34 cellular contexts compared by ENCODE assay signal in genomic region chr16:57226701-57227621, GRCh38. TPM values are rescaled to one million over a fixed set of nuclear protein-coding genes. Genes with fewer than 3 reads are reported as not detected.
DNase-seq lines count a peak whose midpoint lies in the region; ATAC-seq, FAIRE-seq and TF ChIP-seq lines count a peak whose summit lies in the region.
"Had no signal": no experiment of that assay in that cellular context is flagged by ENCODE, and none has a peak within 500 bp of the region (broad histone marks: within the 10 kb centered on the region; RNA-seq: fewer than 3 reads in every experiment).

No MANE protein-coding gene starts in this region.

- H3K18ac ChIP-seq in mesendoderm (ENCODE audit: low read length) = no peak overlapping the region

- H3K36me3 Mint-ChIP-seq in activated T-cell treated with anti-CD3 and anti-CD28 coated beads, Interleukin-2, amount 50 U/mL, for 24 hours (ENCODE audit: low read depth) = peaks cover 91% of the 10 kb centered on the region
- H3K36me3 Mint-ChIP-seq in activated T-cell treated with anti-CD3 and anti-CD28 coated beads, Interleukin-2, amount 50 U/mL, for 72 hours (ENCODE audit: insufficient read depth in 2 of 2) = peaks cover 0 to 27% of the 10 kb centered on the region in 2 donors

- H3K36me3 ChIP-seq in K562 (ENCODE audit: control insufficient read depth, insufficient read depth, low read length) (peaks cover 86% of the 10 kb centered on the region), mesendoderm (ENCODE audit: control insufficient read depth, insufficient read depth, low read length) (no peaks in the 10 kb centered on the region)

- no peaks in the 10 kb centered on the region for H3K9me1 ChIP-seq in K562 (ENCODE audit: control insufficient read depth, insufficient read depth, low read length)

- H3K79me2 ChIP-seq in K562 (ENCODE audit: control insufficient read depth, insufficient read depth, low read length) (no peaks in the 10 kb centered on the region), mesendoderm (ENCODE audit: control insufficient read depth, insufficient read depth, low read length) (no peaks in the 10 kb centered on the region)

- no peak overlapping the region for H3K23ac ChIP-seq in mesendoderm (ENCODE audit: low read length)

- no peak overlapping the region for H2BK120ac ChIP-seq in mesendoderm (ENCODE audit: low read depth, low read length)

- H2BK15ac ChIP-seq in mesendoderm (replicated peaks; ENCODE audit: low read depth) = no peak overlapping the region

- no peaks in the 10 kb centered on the region for H3K27me3 Mint-ChIP-seq in activated T-cell treated with anti-CD3 and anti-CD28 coated beads, Interleukin-2, amount 50 U/mL, for 24 hours
- H3K27me3 Mint-ChIP-seq in activated T-cell treated with anti-CD3 and anti-CD28 coated beads, Interleukin-2, amount 50 U/mL, for 72 hours (ENCODE audit: low read depth) = no peaks in the 10 kb centered on the region
- H3K27me3 Mint-ChIP-seq: activated CD4-positive, alpha-beta T cell treated with anti-CD3 and anti-CD28 coated beads for 36 hours; CD4-positive, CD25-positive, alpha-beta regulatory T cell; memory B cell had no signal

- H3K27ac Mint-ChIP-seq in activated T-cell treated with anti-CD3 and anti-CD28 coated beads, Interleukin-2, amount 50 U/mL, for 24 hours = peak overlapping the region; percentile 37
- no peak overlapping the region for H3K27ac Mint-ChIP-seq in activated T-cell treated with anti-CD3 and anti-CD28 coated beads, Interleukin-2, amount 50 U/mL, for 72 hours
- H3K27ac Mint-ChIP-seq: activated CD4-positive, alpha-beta T cell treated with anti-CD3 and anti-CD28 coated beads for 36 hours; memory B cell; T-helper 1 cell treated with Interleukin-12 subunit alpha and Interleukin-12 subunit beta and Interleukin-4 antibody, amounts not matched to agents 30 μg/mL and 1 μg/mL, for 36 hours had no signal

- no peak for TF ChIP-seq CTCF in K562 (IDR thresholded peaks at IDR 0.05 in 2 of 3, conservative IDR thresholded peaks at IDR 0.05 in 1 of 3; ENCODE audit: insufficient read depth in 2 of 3, low read depth in 1 of 3, low read length in 3 of 3)

- H4K5ac ChIP-seq in mesendoderm (ENCODE audit: low read length) = no peak overlapping the region

- 98% methylated on average over 4 of the region's 4 CpGs for WGBS in K562 (ENCODE audit: insufficient coverage, low coverage, missing lambda C conversion rate)
- WGBS in mesendoderm (ENCODE audit: extremely low coverage, insufficient coverage, low lambda C conversion rate) = no CpG with 5 or more reads among the region's 4 CpGs

- H3K4me3 ChIP-seq in K562 (no peak overlapping the region), mesendoderm (ENCODE audit: low read length) (no peak overlapping the region)
- H3K4me3 ChIP-seq: prostate gland, suprapubic skin had no signal

- intact Hi-C loops in K562 (cut with micrococcal nuclease) = no loop called here

- TF ChIP-seq POLR2A in K562 (conservative IDR thresholded peaks at IDR 0.05) = no peak

- H3K4me2 ChIP-seq in K562 (ENCODE audit: insufficient read depth, low read length) = no peak overlapping the region
- no peak overlapping the region for H3K4me2 ChIP-seq in mesendoderm (ENCODE audit: low read length)

- no peaks in the 10 kb centered on the region for H3K9me3 Mint-ChIP-seq in activated T-cell treated with anti-CD3 and anti-CD28 coated beads, Interleukin-2, amount 50 U/mL, for 24 hours
- H3K9me3 Mint-ChIP-seq in activated T-cell treated with anti-CD3 and anti-CD28 coated beads, Interleukin-2, amount 50 U/mL, for 72 hours = no peaks in the 10 kb centered on the region
- H3K9me3 Mint-ChIP-seq: activated T-cell treated with anti-CD3 and anti-CD28 coated beads, Interleukin-2, amount 50 U/mL, for 4 hours; CD4-positive, CD25-positive, alpha-beta regulatory T cell; memory B cell; T-helper 1 cell treated with Interleukin-12 subunit alpha and Interleukin-12 subunit beta and Interleukin-4 antibody, amounts not matched to agents 30 μg/mL and 1 μg/mL, for 36 hours had no signal

- H3K9ac ChIP-seq in K562 (ENCODE audit: insufficient read depth in 1 of 2, low read depth in 2 of 2, low read length in 2 of 2) (no peak overlapping the region), mesendoderm (ENCODE audit: low read length) (no peak overlapping the region)

- FAIRE-seq in K562 (lab: Jason Lieb, UNC) = no peak
- FAIRE-seq: D721Med, H54, HTR-8/SVneo, RCC 7860 had no signal

- no peaks in the 10 kb centered on the region for H3K4me1 ChIP-seq in K562 (replicated peaks in 1 of 2; ENCODE audit: control insufficient read depth in 2 of 2, insufficient read depth in 2 of 2, low read length in 2 of 2)
- H3K4me1 ChIP-seq in mesendoderm (ENCODE audit: control insufficient read depth, low read depth, low read length) = no peaks in the 10 kb centered on the region
- H3K4me1 ChIP-seq: prostate gland had no signal

- no TSS peak for BruUV-seq in K562 (replicated peaks; lab: Mats Ljungman, UMichigan)

- H3K79me1 ChIP-seq in mesendoderm (ENCODE audit: low read length) = no peaks in the 10 kb centered on the region

- DNase-seq in activated T-cell treated with anti-CD3 and anti-CD28 coated beads, Interleukin-2, amount 50 U/mL, for 24 hours = no peak
- no peak for DNase-seq in activated T-cell treated with anti-CD3 and anti-CD28 coated beads, Interleukin-2, amount 50 U/mL, for 72 hours
- DNase-seq in K562 (ENCODE audit: extremely low read depth in 1 of 4, low spot score in 3 of 4) (no peak), mesendoderm (peak; percentile 14)
- no peak for DNase-seq in activated CD4-positive, CD25-positive, alpha-beta regulatory T cell (lab: John Stamatoyannopoulos, UW)
- DNase-seq: 8988T; activated CD4-positive, alpha-beta T cell treated with anti-CD3 and anti-CD28 coated beads for 36 hours; activated naive CD4-positive, alpha-beta T cell treated with Interleukin-2 at 50 U/mL for 16 hours; activated T-cell treated with anti-CD3 and anti-CD28 coated beads, Interleukin-2, amount 50 U/mL, for 4 hours; amygdala; CD4-positive, CD25-positive, alpha-beta regulatory T cell; KG1; left cardiac atrium; MM.1S; NCI-H2081 treated with DMSO at 0.1 percent for 48 hours; NCI-H226; NCI-H748 treated with DMSO at 0.1 percent for 48 hours; stimulated activated CD4-positive, alpha-beta T cell treated with anti-CD3 and anti-CD28 coated beads, Interleukin-4, amount 100 ng/mL, for 4 hours; stimulated activated naive CD4-positive, alpha-beta T cell had no signal

- H2BK5ac ChIP-seq in mesendoderm (ENCODE audit: low read length) = no peak overlapping the region

- H2AK5ac ChIP-seq in mesendoderm (ENCODE audit: low read length) = no peak overlapping the region

- no peaks in the 10 kb centered on the region for H3K9me3 ChIP-seq in K562 (replicated peaks; ENCODE audit: control insufficient read depth, insufficient read depth, low read depth, low read length)
- H3K9me3 ChIP-seq: neutrophil, prostate gland, suprapubic skin had no signal

- no peaks in the 10 kb centered on the region for H3K4me1 Mint-ChIP-seq in activated T-cell treated with anti-CD3 and anti-CD28 coated beads, Interleukin-2, amount 50 U/mL, for 24 hours (ENCODE audit: low read depth)
- H3K4me1 Mint-ChIP-seq in activated T-cell treated with anti-CD3 and anti-CD28 coated beads, Interleukin-2, amount 50 U/mL, for 72 hours (ENCODE audit: low read depth) = no peaks in the 10 kb centered on the region
- H3K4me1 Mint-ChIP-seq: activated CD4-positive, alpha-beta T cell treated with anti-CD3 and anti-CD28 coated beads for 36 hours; CD4-positive, CD25-positive, alpha-beta regulatory T cell; memory B cell had no signal

- no peak overlapping the region for H2AFZ ChIP-seq in K562 (ENCODE audit: low read depth, low read length)

- CTCF ChIA-PET in K562 (lab: Yijun Ruan, JAX; ENCODE audit: low intra/inter-chr PET ratio) = no interaction called here

- no peak for ATAC-seq in activated T-cell treated with anti-CD3 and anti-CD28 coated beads, Interleukin-2, amount 50 U/mL, for 72 hours (replicated peaks in 1 of 2)
- ATAC-seq in K562 (no peak), HG03378 (IDR thresholded peaks at IDR 0.05; ENCODE audit: unreplicated experiment) (no peak), HG03520 (IDR thresholded peaks at IDR 0.05; ENCODE audit: unreplicated experiment) (no peak), esophagus mucosa (no peak)
- ATAC-seq: activated CD4-positive, alpha-beta T cell treated with anti-CD3 and anti-CD28 coated beads for 36 hours; activated T-cell treated with anti-CD3 and anti-CD28 coated beads, Interleukin-2, amount 50 U/mL, for 4 hours; foreskin keratinocyte; left cardiac atrium; sciatic nerve had no signal

- POLR2A ChIA-PET in K562 (lab: Yijun Ruan, JAX) = interaction anchor here (1.7 kb wide), 1 partner anchor 15 kb away, joined by 5 read pairs; no protein-coding TSS in a partner anchor

- H3K4me3 Mint-ChIP-seq in activated T-cell treated with anti-CD3 and anti-CD28 coated beads, Interleukin-2, amount 50 U/mL, for 24 hours = no peak overlapping the region
- H3K4me3 Mint-ChIP-seq in activated T-cell treated with anti-CD3 and anti-CD28 coated beads, Interleukin-2, amount 50 U/mL, for 72 hours = no peak overlapping the region
- H3K4me3 Mint-ChIP-seq: activated CD4-positive, alpha-beta T cell treated with anti-CD3 and anti-CD28 coated beads for 36 hours; activated T-cell treated with anti-CD3 and anti-CD28 coated beads, Interleukin-2, amount 50 U/mL, for 4 hours; CD4-positive, CD25-positive, alpha-beta regulatory T cell; memory B cell; T-helper 1 cell treated with Interleukin-12 subunit alpha and Interleukin-12 subunit beta and Interleukin-4 antibody, amounts not matched to agents 30 μg/mL and 1 μg/mL, for 36 hours had no signal

- H3K27ac ChIP-seq in K562 (ENCODE audit: extremely low read depth, low read depth, low read length) = no peak overlapping the region
- H3K27ac ChIP-seq in mesendoderm (ENCODE audit: low read depth, low read length) = no peak overlapping the region
- H3K27ac ChIP-seq: foreskin keratinocyte, neutrophil, prostate gland, suprapubic skin had no signal

- no peaks in the 10 kb centered on the region for H4K20me1 ChIP-seq in K562 (replicated peaks; ENCODE audit: control insufficient read depth, insufficient read depth, low read length)

- in situ Hi-C loops in K562 (cut with MboI) = no loop called here

- no peak for TF ChIP-seq RAD21 in K562 (CRISPR knock-in tag; conservative IDR thresholded peaks at IDR 0.05 in 1 of 2, IDR thresholded peaks at IDR 0.05 in 1 of 2)

- no peak overlapping the region for H3K4ac ChIP-seq in mesendoderm (ENCODE audit: low read depth, low read length)

- H3K27me3 ChIP-seq in K562 (ENCODE audit: control insufficient read depth in 2 of 2, insufficient read depth in 2 of 2, low read length in 2 of 2) (no peaks in the 10 kb centered on the region), mesendoderm (ENCODE audit: insufficient read depth, low read length, poor library complexity) (no peaks in the 10 kb centered on the region)
- H3K27me3 ChIP-seq: foreskin keratinocyte, neutrophil, suprapubic skin had no signal

- TF ChIP-seq EP300 in K562 (IDR thresholded peaks at IDR 0.05; ENCODE audit: low read length) = no peak

- H3K56ac ChIP-seq in mesendoderm (ENCODE audit: low read length) = no peak overlapping the region

- no peak overlapping the region for H4K8ac ChIP-seq in mesendoderm (ENCODE audit: low read depth, low read length)

RNA-seq across cellular contexts. Expression of gene ARL2BP, which starts 18.1 kb away (rescaled TPM):
- total RNA-seq in activated T-cell treated with anti-CD3 and anti-CD28 coated beads, Interleukin-2, amount 50 U/mL, for 72 hours = 10 to 100 TPM; 27.9 to 30.3 TPM
- total RNA-seq in K562 (2011; cell fraction: chromatin; rRNA removed; ENCODE audit: low replicate concordance) = 7.3 and 7.4 TPM in 2 replicates
- total RNA-seq in K562 (2011; cell fraction: nucleolus; rRNA removed) = 6.1 and 6.7 TPM in 2 replicates
- 9.8 and 13.2 TPM in 2 replicates for total RNA-seq in K562 (2011; cell fraction: nucleoplasm; rRNA removed)
- total RNA-seq in K562 (2014; rRNA removed) (24.5 and 28.0 TPM in 2 replicates), K562 (2014; rRNA removed; fragmentation: Illumina TruSeq; extraction: Trizol) (33.9 and 34.6 TPM in 2 replicates), K562 (2015; rRNA removed; fragmentation: Illumina TruSeq; extraction: Trizol) (33.2 and 36.7 TPM in 2 replicates), K562 (2021) (27.2 and 30.8 TPM in 2 replicates), esophagus mucosa (43.4 TPM)
- polyA plus RNA-seq in K562 (2011; rRNA removed) (41.8 and 49.8 TPM in 2 replicates), K562 (2014; fragmentation: Illumina TruSeq; extraction: Trizol) (33.1 and 38.3 TPM in 2 replicates), K562 (2014; fragmentation: Nextera tagmentation; extraction: Ambion mirVana) (10 to 100 TPM; 16.7 to 17.1 TPM), K562 (2014; rRNA removed) (20.3 and 23.1 TPM in 2 replicates)
- 32.7 and 45.1 TPM in 2 replicates for polyA plus RNA-seq in K562 (2011; cell fraction: cytosol; rRNA removed)
- 13.7 and 20.4 TPM in 2 replicates for polyA plus RNA-seq in K562 (2011; cell fraction: nucleus; rRNA removed)
- 29.7 and 37.4 TPM in 2 replicates for polyA plus RNA-seq in K562 (2012)
- polyA minus RNA-seq in K562 (2011; rRNA and poly(A)+ RNA removed) = 37.9 and 40.7 TPM in 2 replicates
- polyA minus RNA-seq in K562 (2011; cell fraction: cytosol; rRNA and poly(A)+ RNA removed) = 19.5 and 24.3 TPM in 2 replicates
- 3.8 and 7.4 TPM in 2 replicates for polyA minus RNA-seq in K562 (2011; cell fraction: nucleus; rRNA and poly(A)+ RNA removed)
- 16.7 TPM for polyA plus RNA-seq in mesendoderm (2013, experiment 1 of 2)
- polyA plus RNA-seq in mesendoderm (2013, experiment 2 of 2) = 16.9 TPM

RNA-seq across cellular contexts. Expression of gene RSPRY1, which starts 40.8 kb away (rescaled TPM):
- 10 to 100 TPM; 33.9 to 39.8 TPM for total RNA-seq in activated T-cell treated with anti-CD3 and anti-CD28 coated beads, Interleukin-2, amount 50 U/mL, for 72 hours
- total RNA-seq in K562 (2011; cell fraction: chromatin; rRNA removed; ENCODE audit: low replicate concordance) = 60.1 and 86.3 TPM in 2 replicates
- total RNA-seq in K562 (2011; cell fraction: nucleolus; rRNA removed) = 29.9 and 41.0 TPM in 2 replicates
- 44.0 and 48.0 TPM in 2 replicates for total RNA-seq in K562 (2011; cell fraction: nucleoplasm; rRNA removed)
- total RNA-seq in K562 (2014; rRNA removed) (14.5 and 20.0 TPM in 2 replicates), K562 (2014; rRNA removed; fragmentation: Illumina TruSeq; extraction: Trizol) (25.5 and 26.3 TPM in 2 replicates), K562 (2015; rRNA removed; fragmentation: Illumina TruSeq; extraction: Trizol) (25.2 and 27.8 TPM in 2 replicates), K562 (2021) (20.8 and 22.7 TPM in 2 replicates), esophagus mucosa (20.4 TPM)
- polyA plus RNA-seq in K562 (2011; rRNA removed) (25.4 and 28.0 TPM in 2 replicates), K562 (2014; fragmentation: Illumina TruSeq; extraction: Trizol) (17.6 and 23.1 TPM in 2 replicates), K562 (2014; fragmentation: Nextera tagmentation; extraction: Ambion mirVana) (10 to 100 TPM; 10.2 to 13.4 TPM), K562 (2014; rRNA removed) (15.0 and 17.5 TPM in 2 replicates)
- 10.7 and 15.7 TPM in 2 replicates for polyA plus RNA-seq in K562 (2011; cell fraction: cytosol; rRNA removed)
- polyA plus RNA-seq in K562 (2011; cell fraction: nucleus; rRNA removed) = 21.4 and 28.5 TPM in 2 replicates
- polyA plus RNA-seq in K562 (2012) = 11.1 and 11.4 TPM in 2 replicates
- 61.4 and 62.4 TPM in 2 replicates for polyA minus RNA-seq in K562 (2011; rRNA and poly(A)+ RNA removed)
- 31.9 and 34.4 TPM in 2 replicates for polyA minus RNA-seq in K562 (2011; cell fraction: cytosol; rRNA and poly(A)+ RNA removed)
- polyA minus RNA-seq in K562 (2011; cell fraction: nucleus; rRNA and poly(A)+ RNA removed) = 26.1 and 51.2 TPM in 2 replicates
- 33.0 TPM for polyA plus RNA-seq in mesendoderm (2013, experiment 1 of 2)
- polyA plus RNA-seq in mesendoderm (2013, experiment 2 of 2) = 32.1 TPM

RNA-seq across cellular contexts. Expression of gene PSME3IP1, which starts 41.1 kb away (rescaled TPM):
- 100 to 1,000 TPM; 120 to 140 TPM for total RNA-seq in activated T-cell treated with anti-CD3 and anti-CD28 coated beads, Interleukin-2, amount 50 U/mL, for 72 hours
- 53.9 and 134 TPM in 2 replicates for total RNA-seq in K562 (2011; cell fraction: chromatin; rRNA removed; ENCODE audit: low replicate concordance)
- total RNA-seq in K562 (2011; cell fraction: nucleolus; rRNA removed) = 46.7 and 60.7 TPM in 2 replicates
- 71.6 and 104 TPM in 2 replicates for total RNA-seq in K562 (2011; cell fraction: nucleoplasm; rRNA removed)
- total RNA-seq in K562 (2014; rRNA removed) (76.9 and 85.5 TPM in 2 replicates), K562 (2014; rRNA removed; fragmentation: Illumina TruSeq; extraction: Trizol) (143 and 167 TPM in 2 replicates), K562 (2015; rRNA removed; fragmentation: Illumina TruSeq; extraction: Trizol) (147 and 158 TPM in 2 replicates), K562 (2021) (104 and 106 TPM in 2 replicates), esophagus mucosa (63.1 TPM)
- polyA plus RNA-seq in K562 (2011; rRNA removed) (115 and 144 TPM in 2 replicates), K562 (2014; fragmentation: Illumina TruSeq; extraction: Trizol) (155 and 187 TPM in 2 replicates), K562 (2014; fragmentation: Nextera tagmentation; extraction: Ambion mirVana) (100 to 1,000 TPM in 1 of 2 experiments, 10 to 100 TPM in 1; 63.8 to 142 TPM), K562 (2014; rRNA removed) (146 and 152 TPM in 2 replicates)
- 132 and 144 TPM in 2 replicates for polyA plus RNA-seq in K562 (2011; cell fraction: cytosol; rRNA removed)
- polyA plus RNA-seq in K562 (2011; cell fraction: nucleus; rRNA removed) = 251 and 259 TPM in 2 replicates
- polyA plus RNA-seq in K562 (2012) = 88.6 and 121 TPM in 2 replicates
- polyA minus RNA-seq in K562 (2011; rRNA and poly(A)+ RNA removed) = 78.0 and 80.4 TPM in 2 replicates
- polyA minus RNA-seq in K562 (2011; cell fraction: cytosol; rRNA and poly(A)+ RNA removed) = 45.1 and 48.8 TPM in 2 replicates
- 40.8 and 66.0 TPM in 2 replicates for polyA minus RNA-seq in K562 (2011; cell fraction: nucleus; rRNA and poly(A)+ RNA removed)
- 75.7 TPM for polyA plus RNA-seq in mesendoderm (2013, experiment 1 of 2)
- 77.7 TPM for polyA plus RNA-seq in mesendoderm (2013, experiment 2 of 2)

RNA-seq across cellular contexts. Expression of gene PLLP, which starts 57.5 kb away (rescaled TPM):
- under 1 TPM in 1 of 2 donors, not detected in 1; 0.48 TPM for total RNA-seq in activated T-cell treated with anti-CD3 and anti-CD28 coated beads, Interleukin-2, amount 50 U/mL, for 72 hours
- 0.44 and 0.93 TPM in 2 replicates for total RNA-seq in K562 (2011; cell fraction: chromatin; rRNA removed; ENCODE audit: low replicate concordance)
- total RNA-seq in K562 (2011; cell fraction: nucleolus; rRNA removed) = 0.92 and 1.3 TPM in 2 replicates
- total RNA-seq in K562 (2011; cell fraction: nucleoplasm; rRNA removed) = 0.81 and 1.4 TPM in 2 replicates
- 0.09 TPM in 1 of 2 replicates, not detected in the other for total RNA-seq in K562 (2014; rRNA removed)
- 0.11 and 0.22 TPM in 2 replicates for total RNA-seq in K562 (2014; rRNA removed; fragmentation: Illumina TruSeq; extraction: Trizol)
- 0.11 and 0.51 TPM in 2 replicates for total RNA-seq in K562 (2015; rRNA removed; fragmentation: Illumina TruSeq; extraction: Trizol)
- total RNA-seq in K562 (2021) = 0.38 and 0.42 TPM in 2 replicates
- 0.96 and 1.2 TPM in 2 replicates for polyA plus RNA-seq in K562 (2011; rRNA removed)
- polyA plus RNA-seq in K562 (2011; cell fraction: cytosol; rRNA removed) = 1.4 and 3.5 TPM in 2 replicates
- 0.66 and 1.1 TPM in 2 replicates for polyA plus RNA-seq in K562 (2011; cell fraction: nucleus; rRNA removed)
- 0.65 and 0.80 TPM in 2 replicates for polyA plus RNA-seq in K562 (2012)
- polyA plus RNA-seq in K562 (2014; fragmentation: Illumina TruSeq; extraction: Trizol) = 0.25 and 0.42 TPM in 2 replicates
- under 1 TPM; 0.10 to 0.15 TPM for polyA plus RNA-seq in K562 (2014; fragmentation: Nextera tagmentation; extraction: Ambion mirVana)
- polyA plus RNA-seq in K562 (2014; rRNA removed) = 0.27 and 1.7 TPM in 2 replicates
- polyA minus RNA-seq in K562 (2011; rRNA and poly(A)+ RNA removed) = 0.33 and 1.8 TPM in 2 replicates
- 3.1 and 4.1 TPM in 2 replicates for polyA minus RNA-seq in K562 (2011; cell fraction: cytosol; rRNA and poly(A)+ RNA removed)
- 0.40 and 0.56 TPM in 2 replicates for polyA minus RNA-seq in K562 (2011; cell fraction: nucleus; rRNA and poly(A)+ RNA removed)
- polyA plus RNA-seq in mesendoderm (2013, experiment 1 of 2) = 0.97 TPM
- polyA plus RNA-seq in mesendoderm (2013, experiment 2 of 2) = 0.91 TPM
- total RNA-seq in esophagus mucosa = 9.3 TPM
- total RNA-seq: CD4-positive, CD25-positive, alpha-beta regulatory T cell; myocyte had no signal
